ENCODE assay signal across 15 cellular contexts in the genomic region with DNA sequence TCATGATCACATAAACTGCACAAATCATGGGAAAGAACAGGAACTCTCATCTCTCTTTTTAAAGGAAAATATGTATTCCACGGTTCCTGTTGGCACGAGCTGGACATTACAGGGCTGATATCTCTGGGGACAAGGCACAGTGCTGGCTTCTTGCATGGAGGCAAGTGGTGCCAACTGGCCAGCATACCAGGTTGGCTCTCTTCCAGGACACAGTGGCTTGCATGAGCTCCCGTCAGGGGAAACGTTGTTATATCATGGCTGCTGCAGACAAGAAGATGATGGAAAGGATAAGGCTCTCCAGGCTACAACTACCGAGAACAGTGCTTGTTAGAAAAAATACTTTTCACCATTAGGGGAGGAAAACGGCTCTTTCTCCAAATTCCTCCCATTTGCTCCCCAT.
DNase-seq lines count a peak whose midpoint lies in the region; ATAC-seq, FAIRE-seq and TF ChIP-seq lines count a peak whose summit lies in the region.
"Had no signal": no experiment of that assay in that cellular context is flagged by ENCODE, and none has a peak within 500 bp of the region (broad histone marks: within the 10 kb centered on the region; RNA-seq: fewer than 3 reads in every experiment).

No MANE protein-coding gene starts in this region.

- H3K9me3 Mint-ChIP-seq in chondrocyte (ENCODE audit: low read depth): no peaks in the 10 kb centered on the region

- peak overlapping the region; percentile 39 for H3K4me3 Mint-ChIP-seq in chondrocyte (ENCODE audit: unreplicated experiment)

- no peak for FAIRE-seq in HTR-8/SVneo (lab: Jason Lieb, UNC)

- no peak for TF ChIP-seq CTCF in chondrocyte (IDR thresholded peaks at IDR 0.05)

- no peak for ATAC-seq in GM21825 (IDR thresholded peaks at IDR 0.05; ENCODE audit: unreplicated experiment)
- ATAC-seq: gastroesophageal sphincter, left lung had no signal

- H3K36me3 Mint-ChIP-seq in chondrocyte (ENCODE audit: low read depth): no peaks in the 10 kb centered on the region

- no peaks in the 10 kb centered on the region for H3K27me3 Mint-ChIP-seq in chondrocyte (ENCODE audit: low read depth)

- DNase-seq in NCI-H345 (lab: John Stamatoyannopoulos, UW) (peak; percentile 12), NCI-H345 treated with DMSO at 0.1 percent for 48 hours (lab: John Stamatoyannopoulos, UW; ENCODE audit: unreplicated experiment) (no peak), chondrocyte (ENCODE audit: low spot score) (no peak), medulla oblongata (ENCODE audit: extremely low spot score) (peak; percentile 77), ureter (ENCODE audit: low spot score) (peak; percentile 49), HTR-8/SVneo (ENCODE audit: insufficient read length, low spot score) (no peak)
- no peak for DNase-seq in stimulated activated naive CD4-positive, alpha-beta T cell treated with Interleukin-2 at 50 U/mL for 16 hours (lab: John Stamatoyannopoulos, UW)
- DNase-seq: activated CD4-positive, CD25-positive, alpha-beta regulatory T cell treated with anti-CD3 and anti-CD28 coated beads, Interleukin-2, amount 50 U/mL, for 72 hours; DND-41; left lung; NCI-H510A treated with DMSO at 0.1 percent for 48 hours; SIG-M5; stimulated activated CD4-positive, alpha-beta T cell treated with anti-CD3 and anti-CD28 coated beads, Interleukin-4, amount 100 ng/mL, for 4 hours had no signal

- peaks cover 25% of the 10 kb centered on the region for H3K4me1 Mint-ChIP-seq in chondrocyte (ENCODE audit: low read depth)

- H3K27ac Mint-ChIP-seq in chondrocyte (ENCODE audit: unreplicated experiment): peak overlapping the region; percentile 9

Comparison
In these comparisons a context has a peak if more than half of its experiments do, and no peak if none do; other contexts are left out.
1. DNase-seq: peak in NCI-H345 (single experiment), medulla oblongata (single experiment) and ureter (single experiment); none in NCI-H345 treated with DMSO at 0.1 percent for 48 hours (single experiment), chondrocyte (single experiment), stimulated activated naive CD4-positive, alpha-beta T cell treated with Interleukin-2 at 50 U/mL for 16 hours (single experiment) and HTR-8/SVneo (single experiment).